ENCODE assay signal across 8 cellular contexts in the genomic region with DNA sequence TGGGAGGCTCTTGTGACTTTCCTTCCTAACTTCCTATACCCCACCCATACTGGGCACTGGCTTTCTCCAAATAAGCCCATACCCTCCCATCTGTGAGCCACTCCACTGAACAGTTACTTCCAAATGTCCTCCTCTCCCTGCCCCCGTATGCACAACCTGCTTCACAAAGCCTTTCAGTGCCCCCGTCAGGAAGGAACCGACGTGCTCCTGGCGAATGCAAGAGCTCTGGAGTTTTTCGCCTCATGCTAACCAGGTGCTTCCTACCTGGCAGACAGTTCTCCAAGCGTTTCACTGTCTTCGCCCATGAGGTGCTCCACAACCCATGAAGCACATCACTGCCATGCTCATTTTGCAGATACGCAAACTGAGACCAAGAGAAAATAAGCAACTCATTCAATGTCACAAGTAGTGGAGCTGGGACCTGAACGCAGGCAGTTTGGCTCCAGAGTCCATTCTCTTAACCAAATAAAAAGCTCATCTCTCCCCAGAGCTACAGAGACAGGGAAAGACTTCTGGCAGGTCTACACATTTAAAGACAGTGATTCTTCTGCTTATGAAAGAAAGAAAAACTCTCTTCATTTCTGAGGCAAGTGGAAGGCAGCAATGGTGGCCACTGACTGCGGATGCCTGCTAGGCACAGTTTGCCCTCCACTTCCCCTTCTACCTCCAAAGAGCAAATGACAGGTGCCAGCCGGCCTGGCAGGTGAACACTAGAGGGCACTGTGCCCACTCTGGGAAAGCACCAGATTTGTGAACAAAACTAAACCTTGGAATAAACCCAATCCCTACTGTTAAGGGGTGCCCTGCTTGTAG. TPM values are rescaled to one million over a fixed set of nuclear protein-coding genes. Genes with fewer than 3 reads are reported as not detected.
DNase-seq lines count a peak whose midpoint lies in the region; ATAC-seq and TF ChIP-seq lines count a peak whose summit lies in the region.

No MANE protein-coding gene starts in this region.

- H3K4me3 ChIP-seq in WERI-Rb-1 (ENCODE audit: low read depth, low read length) (no peak overlapping the region), right lobe of liver (no peak overlapping the region)

- no peaks in the 10 kb centered on the region for H3K9me3 ChIP-seq in WERI-Rb-1 (ENCODE audit: severe bottlenecking)
- H3K9me3 ChIP-seq in right lobe of liver, result no peaks in the 10 kb centered on the region

- no peak for TF ChIP-seq POLR2A in right lobe of liver (IDR thresholded peaks at IDR 0.05)

- TF ChIP-seq CTCF in WERI-Rb-1 (IDR thresholded peaks at IDR 0.05; ENCODE audit: low read depth, low read length) (peak; percentile 92), right lobe of liver (IDR thresholded peaks at IDR 0.05) (peak; percentile 62 to 90 (median 87))

- in situ Hi-C loops in T47D (cut with HindIII; ENCODE audit: low pct_unique_long_range_greater_than_20kb, low sequenced_read_pairs), result no loop called here

- intact Hi-C loops in right lobe of liver (cut with DNase I), result loop anchor here in 1 of 2 donors (10.0 kb wide), 1 partner anchor 97 kb away; a partner anchor contains a TSS

- DNase-seq in activated gamma-delta T cell treated with Interleukin-2 at 50 U/mL for 16 hours (peak; percentile 68), activated gamma-delta T cell (lab: John Stamatoyannopoulos, UW) (no peak), NCI-H2081 treated with DMSO at 0.1 percent for 48 hours (lab: John Stamatoyannopoulos, UW) (peak; percentile 64), WERI-Rb-1 (peak; percentile 74), T47D (ENCODE audit: low read depth in 1 of 2, low spot score in 1 of 2) (peak; percentile 81 to 84), right lobe of liver (peak; percentile 81 to 82 (median 81))
- DNase-seq in stimulated activated CD8-positive, alpha-beta memory T cell treated with anti-CD3 and anti-CD28 coated beads, Interleukin-4, amount 100 ng/mL, for 24 hours (ENCODE audit: low read depth), result peak; percentile 42

- H3K36me3 ChIP-seq in WERI-Rb-1 (peaks cover 48% of the 10 kb centered on the region), right lobe of liver (peaks cover 0 to 3% (median 0%) of the 10 kb centered on the region in 4 donors)

- H3K27ac ChIP-seq in WERI-Rb-1 (no peak overlapping the region), right lobe of liver (no peak overlapping the region)

- WGBS in right lobe of liver (ENCODE audit: insufficient coverage, low coverage, low lambda C conversion rate, missing lambda C conversion rate), result 59% methylated on average over 11 of the region's 12 CpGs

- H3K27me3 ChIP-seq in WERI-Rb-1 (ENCODE audit: insufficient read depth, low read depth, severe bottlenecking) (no peaks in the 10 kb centered on the region), right lobe of liver (no peaks in the 10 kb centered on the region)

- peak; percentile 76 to 89 (median 85) for ATAC-seq in right lobe of liver
- ATAC-seq in HG02571 (IDR thresholded peaks at IDR 0.05; ENCODE audit: unreplicated experiment), result no peak

- peaks cover 0 to 15% (median 4%) of the 10 kb centered on the region in 4 donors for H3K4me1 ChIP-seq in right lobe of liver

RNA-seq across cellular contexts. Expression of a gene that starts 23.8 kb away (rescaled TPM):
- total RNA-seq in right lobe of liver, result 1 to 10 TPM in 4 of 6 experiments, under 1 TPM in 2; 0.35 to 2.6 (median 1.5) TPM

RNA-seq across cellular contexts. Expression of a gene that starts 44.7 kb away (rescaled TPM):
- total RNA-seq in right lobe of liver, result 10 to 100 TPM in 5 of 6 experiments, 1 to 10 TPM in 1; 10.0 to 12.9 (median 12.0) TPM

RNA-seq across cellular contexts. Expression of a gene that starts 54.5 kb away (rescaled TPM):
- 10 to 100 TPM; 39.3 to 55.6 (median 45.1) TPM for total RNA-seq in right lobe of liver

RNA-seq across cellular contexts. Expression of a gene that starts 59.2 kb away (rescaled TPM):
- not detected for total RNA-seq in right lobe of liver
